In genomic region chr4:161505141-161505540, GRCh38 we compare ENCODE assay signal across 21 cellular contexts.
DNase-seq lines count a peak whose midpoint lies in the region; FAIRE-seq and TF ChIP-seq lines count a peak whose summit lies in the region.
"Had no signal": no experiment of that assay in that cellular context is flagged by ENCODE, and none has a peak within 500 bp of the region (broad histone marks: within the 10 kb centered on the region; RNA-seq: fewer than 3 reads in every experiment).

No MANE protein-coding gene starts in this region.

- FAIRE-seq in GM12892 (lab: Jason Lieb, UNC) (peak; percentile 33), GM19239 (lab: Jason Lieb, UNC) (no peak)
- FAIRE-seq: A204.1, D721Med, G401.6, GM12891, GM18507 had no signal

- DNase-seq in GM12892 (ENCODE audit: insufficient read length) (no peak), SK-MEL-5 (ENCODE audit: low read depth, low spot score) (peak; percentile 93), GM19239 (ENCODE audit: insufficient read length, low spot score) (no peak), hypothalamus (lab: John Stamatoyannopoulos, UW) (no peak), SW 1271 (lab: John Stamatoyannopoulos, UW) (no peak)
- DNase-seq: 8988T; ACHN; BE2C; C1 segment of cervical spinal cord; Caco-2; Calu3; CD4-positive, alpha-beta memory T cell; CD4-positive, CD25-positive, alpha-beta regulatory T cell; CD8-positive, alpha-beta memory T cell; DMS79 treated with DMSO at 0.1 percent for 48 hours; GF-D8 had no signal

- TF ChIP-seq POLR2A in GM12892 (IDR thresholded peaks at IDR 0.05; ENCODE audit: low read depth, low read length): no peak

- in situ Hi-C loops in SK-MEL-5 (cut with HindIII; ENCODE audit: low pct_unique_long_range_greater_than_20kb, low sequenced_read_pairs): no loop called here
